Comparison of ENCODE assay signal across 16 cellular contexts in genomic region chr4:98747659-98748091, GRCh38.
DNase-seq lines count a peak whose midpoint lies in the region; TF ChIP-seq lines count a peak whose summit lies in the region.
"Had no signal": no experiment of that assay in that cellular context is flagged by ENCODE, and none has a peak within 500 bp of the region (broad histone marks: within the 10 kb centered on the region; RNA-seq: fewer than 3 reads in every experiment).

No MANE protein-coding gene starts in this region.

- H3K4me1 Mint-ChIP-seq in chondrocyte (ENCODE audit: low read depth): peaks cover 31% of the 10 kb centered on the region
- H3K4me1 Mint-ChIP-seq in activated T-cell treated with anti-CD3 and anti-CD28 coated beads, Interleukin-2, amount 50 U/mL, for 24 hours (ENCODE audit: low read depth): peaks cover 2% of the 10 kb centered on the region
- H3K4me1 Mint-ChIP-seq: activated CD4-positive, alpha-beta T cell treated with anti-CD3 and anti-CD28 coated beads, Interleukin-2, amount 10 ng/mL, durations not matched to agents 24 days and 14 days; CD14-positive monocyte had no signal

- in situ Hi-C loops in transverse colon (cut with MboI; ENCODE audit: low pct_ligation_motif_present in 1 of 4, low pct_unique_long_range_greater_than_20kb in 1 of 4, low sequenced_read_pairs in 3 of 4): no loop called here

- intact Hi-C loops in transverse colon (cut with DNase I; ENCODE audit: low total_unique reads) (no loop called here), cardiac septum (cut with DNase I) (no loop called here)

- DNase-seq in NCI-H82 (lab: John Stamatoyannopoulos, UW) (peak; percentile 72), chondrocyte (ENCODE audit: low spot score) (no peak), mesendoderm (peak; percentile 71), transverse colon (peak; percentile 49), GM10248 (ENCODE audit: extremely low spot score) (no peak), cardiac septum (ENCODE audit: low spot score) (no peak)
- no peak for DNase-seq in activated T-cell treated with anti-CD3 and anti-CD28 coated beads, Interleukin-2, amount 50 U/mL, for 24 hours
- DNase-seq: activated CD4-positive, alpha-beta T cell treated with anti-CD3 and anti-CD28 coated beads, Interleukin-2, amount 10 ng/mL, durations not matched to agents 24 days and 14 days; activated T-cell treated with anti-CD3 and anti-CD28 coated beads, Interleukin-2, amount 50 U/mL, for 48 hours; amniotic stem cell; effector memory CD8-positive, alpha-beta T cell; NCI-H187; NCI-H748 treated with DMSO at 0.1 percent for 48 hours; stimulated activated naive CD4-positive, alpha-beta T cell; T-helper 2 cell had no signal

- TF ChIP-seq CTCF in chondrocyte (IDR thresholded peaks at IDR 0.05) (no peak), transverse colon (IDR thresholded peaks at IDR 0.05) (no peak), GM10248 (IDR thresholded peaks at IDR 0.05; ENCODE audit: control extremely low read depth, extremely low read depth, low read depth, missing control alignments) (no peak)

- H3K27ac Mint-ChIP-seq in chondrocyte (ENCODE audit: unreplicated experiment): peak overlapping the region; percentile 55
- no peak overlapping the region for H3K27ac Mint-ChIP-seq in activated T-cell treated with anti-CD3 and anti-CD28 coated beads, Interleukin-2, amount 50 U/mL, for 24 hours
- H3K27ac Mint-ChIP-seq: activated CD4-positive, alpha-beta T cell treated with anti-CD3 and anti-CD28 coated beads, Interleukin-2, amount 10 ng/mL, durations not matched to agents 24 days and 14 days; CD14-positive monocyte; effector memory CD8-positive, alpha-beta T cell had no signal

- H2BK5ac ChIP-seq in mesendoderm (ENCODE audit: low read length): no peak overlapping the region

- CTCF ChIA-PET in GM10248 (lab: Yijun Ruan, JAX): no interaction called here

- H4K8ac ChIP-seq in mesendoderm (ENCODE audit: low read depth, low read length): no peak overlapping the region

- H3K9me3 Mint-ChIP-seq in chondrocyte (ENCODE audit: low read depth): no peaks in the 10 kb centered on the region
- no peaks in the 10 kb centered on the region for H3K9me3 Mint-ChIP-seq in activated T-cell treated with anti-CD3 and anti-CD28 coated beads, Interleukin-2, amount 50 U/mL, for 24 hours
- H3K9me3 Mint-ChIP-seq: effector memory CD8-positive, alpha-beta T cell had no signal

- H3K4me1 ChIP-seq in mesendoderm (ENCODE audit: control insufficient read depth, low read depth, low read length): no peaks in the 10 kb centered on the region
- peaks cover 0 to 18% (median 6%) of the 10 kb centered on the region in 4 donors for H3K4me1 ChIP-seq in transverse colon

- H2BK15ac ChIP-seq in mesendoderm (replicated peaks; ENCODE audit: low read depth): no peak overlapping the region

- no peaks in the 10 kb centered on the region for H3K79me1 ChIP-seq in mesendoderm (ENCODE audit: low read length)

- H3K27ac ChIP-seq in mesendoderm (ENCODE audit: low read depth, low read length) (no peak overlapping the region), transverse colon (peak overlapping the region; percentile 26 to 68 (median 60))

- no peak for TF ChIP-seq EP300 in transverse colon (IDR thresholded peaks at IDR 0.05; ENCODE audit: low read depth)

- no peak overlapping the region for H3K4ac ChIP-seq in mesendoderm (ENCODE audit: low read depth, low read length)

- H3K4me3 Mint-ChIP-seq in chondrocyte (ENCODE audit: unreplicated experiment): no peak overlapping the region
- no peak overlapping the region for H3K4me3 Mint-ChIP-seq in activated T-cell treated with anti-CD3 and anti-CD28 coated beads, Interleukin-2, amount 50 U/mL, for 24 hours
- H3K4me3 Mint-ChIP-seq: activated CD4-positive, alpha-beta T cell treated with anti-CD3 and anti-CD28 coated beads, Interleukin-2, amount 10 ng/mL, durations not matched to agents 24 days and 14 days; CD14-positive monocyte; effector memory CD8-positive, alpha-beta T cell had no signal

- no peaks in the 10 kb centered on the region for H3K27me3 ChIP-seq in mesendoderm (ENCODE audit: insufficient read depth, low read length, poor library complexity)
- H3K27me3 ChIP-seq in transverse colon: no peaks in the 10 kb centered on the region

- no peak overlapping the region for H3K18ac ChIP-seq in mesendoderm (ENCODE audit: low read length)

- no CpG with 5 or more reads among the region's 3 CpGs for WGBS in mesendoderm (ENCODE audit: extremely low coverage, insufficient coverage, low lambda C conversion rate)
- 40 to 42% methylated on average over 1 to 3 of the region's 3 CpGs for WGBS in transverse colon (ENCODE audit: low coverage in 1 of 2), 2 donors

- H3K4me3 ChIP-seq in mesendoderm (ENCODE audit: low read length) (no peak overlapping the region), transverse colon (no peak overlapping the region)

- H2BK120ac ChIP-seq in mesendoderm (ENCODE audit: low read depth, low read length): no peak overlapping the region

- no peak overlapping the region for H3K4me2 ChIP-seq in mesendoderm (ENCODE audit: low read length)

- H3K36me3 ChIP-seq in mesendoderm (ENCODE audit: control insufficient read depth, insufficient read depth, low read length): no peaks in the 10 kb centered on the region
- no peaks in the 10 kb centered on the region for H3K36me3 ChIP-seq in transverse colon

- no peaks in the 10 kb centered on the region for H3K36me3 Mint-ChIP-seq in chondrocyte (ENCODE audit: low read depth)
- H3K36me3 Mint-ChIP-seq in activated T-cell treated with anti-CD3 and anti-CD28 coated beads, Interleukin-2, amount 50 U/mL, for 24 hours (ENCODE audit: low read depth): no peaks in the 10 kb centered on the region
- H3K36me3 Mint-ChIP-seq: CD14-positive monocyte had no signal

- H3K9me3 ChIP-seq in transverse colon: no peaks in the 10 kb centered on the region

- no peak overlapping the region for H3K56ac ChIP-seq in mesendoderm (ENCODE audit: low read length)

- no peak overlapping the region for H3K23ac ChIP-seq in mesendoderm (ENCODE audit: low read length)

- no peak overlapping the region for H3K9ac ChIP-seq in mesendoderm (ENCODE audit: low read length)

- POLR2A ChIA-PET in GM10248 (lab: Yijun Ruan, JAX): no interaction called here

- no peak overlapping the region for H4K5ac ChIP-seq in mesendoderm (ENCODE audit: low read length)

- no peaks in the 10 kb centered on the region for H3K27me3 Mint-ChIP-seq in chondrocyte (ENCODE audit: low read depth)
- H3K27me3 Mint-ChIP-seq in activated T-cell treated with anti-CD3 and anti-CD28 coated beads, Interleukin-2, amount 50 U/mL, for 24 hours: no peaks in the 10 kb centered on the region
- H3K27me3 Mint-ChIP-seq: activated CD4-positive, alpha-beta T cell treated with anti-CD3 and anti-CD28 coated beads, Interleukin-2, amount 10 ng/mL, durations not matched to agents 24 days and 14 days; effector memory CD8-positive, alpha-beta T cell had no signal

- H3K79me2 ChIP-seq in mesendoderm (ENCODE audit: control insufficient read depth, insufficient read depth, low read length): no peaks in the 10 kb centered on the region

- H2AK5ac ChIP-seq in mesendoderm (ENCODE audit: low read length): no peak overlapping the region

- no peak for TF ChIP-seq POLR2A in transverse colon (IDR thresholded peaks at IDR 0.05)

Comparison
In these comparisons a context has a peak if more than half of its experiments do, and no peak if none do; other contexts are left out.
1. DNase-seq: peak in NCI-H82 (single experiment), mesendoderm (single experiment) and transverse colon (single experiment); none in chondrocyte (single experiment), GM10248 (single experiment), activated T-cell treated with anti-CD3 and anti-CD28 coated beads, Interleukin-2, amount 50 U/mL, for 24 hours (single experiment) and cardiac septum (single experiment).